13 cellular contexts compared by ENCODE assay signal in genomic region chr7:38905026-38905759, GRCh38.
DNase-seq lines count a peak whose midpoint lies in the region; ATAC-seq and FAIRE-seq lines count a peak whose summit lies in the region.
"Had no signal": no experiment of that assay in that cellular context is flagged by ENCODE, and none has a peak within 500 bp of the region (broad histone marks: within the 10 kb centered on the region; RNA-seq: fewer than 3 reads in every experiment).

No MANE protein-coding gene starts in this region.

- FAIRE-seq in islet of Langerhans (lab: Jason Lieb, UNC) = peak; percentile 17

- DNase-seq in cerebellar cortex (ENCODE audit: low spot score) = no peak
- DNase-seq in T-helper 1 cell = no peak
- DNase-seq: activated CD4-positive, alpha-beta T cell treated with anti-CD3 and anti-CD28 coated beads for 4 hours; body of pancreas; NCI-H1105 treated with DMSO at 0.1 percent for 48 hours had no signal

- peak; percentile 51 for ATAC-seq in GM18511 (IDR thresholded peaks at IDR 0.05; ENCODE audit: unreplicated experiment)
- peak; percentile 41 for ATAC-seq in GM21515 (IDR thresholded peaks at IDR 0.05; ENCODE audit: unreplicated experiment)
- peak; percentile 44 for ATAC-seq in HG03442 (IDR thresholded peaks at IDR 0.05; ENCODE audit: unreplicated experiment)
- ATAC-seq in HG02970 (IDR thresholded peaks at IDR 0.05; ENCODE audit: low FRiP score, unreplicated experiment) = no peak
- no peak for ATAC-seq in GM19023 (IDR thresholded peaks at IDR 0.05; ENCODE audit: unreplicated experiment)
- ATAC-seq: body of pancreas, HCT116, left lobe of liver had no signal

Comparison
In these comparisons a context has a peak if more than half of its experiments do, and no peak if none do; other contexts are left out.
1. ATAC-seq: peak in GM18511 (single experiment), GM21515 (single experiment) and HG03442 (single experiment); none in HG02970 (single experiment) and GM19023 (single experiment).